ENCODE assay signal across 10 cellular contexts in the genomic region with DNA sequence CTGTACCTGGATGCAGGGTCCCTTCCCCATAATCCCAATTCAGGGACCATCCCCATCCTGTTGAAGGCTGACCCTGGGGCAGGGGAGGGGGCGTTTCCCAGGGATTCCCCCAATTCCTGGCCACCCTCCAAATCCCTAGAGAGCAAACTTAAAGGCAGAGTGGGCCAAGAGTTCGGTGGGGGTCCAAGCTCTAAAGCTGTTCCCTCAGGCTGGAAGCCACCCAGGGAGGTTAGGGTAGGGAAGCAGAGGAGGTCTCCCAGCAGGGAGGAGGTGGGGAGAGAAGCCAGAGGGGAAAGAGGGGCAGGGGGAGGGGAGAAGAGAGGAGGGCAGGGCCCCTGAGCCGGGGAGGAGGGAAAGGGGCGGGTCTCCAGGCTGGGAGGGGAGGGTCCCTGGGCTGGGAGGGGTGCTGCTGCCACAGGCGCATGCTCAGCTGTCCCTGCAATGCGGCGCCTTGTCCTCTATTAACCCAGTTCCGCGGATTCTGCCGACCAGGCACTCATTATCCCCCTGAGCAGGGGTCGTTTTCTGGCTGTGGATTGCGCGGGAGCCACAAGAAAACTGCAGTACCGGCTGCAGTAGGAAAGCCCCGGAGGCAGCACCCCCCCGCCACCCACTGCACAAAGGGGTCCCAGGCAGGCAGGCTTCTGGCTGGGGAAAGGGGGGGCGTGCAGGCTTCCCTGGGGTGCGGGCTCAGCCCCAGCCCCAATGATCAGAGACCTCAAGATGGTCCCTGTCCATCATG. TPM values are rescaled to one million over a fixed set of nuclear protein-coding genes. Genes with fewer than 3 reads are reported as not detected.
DNase-seq lines count a peak whose midpoint lies in the region; ATAC-seq, FAIRE-seq and TF ChIP-seq lines count a peak whose summit lies in the region.
"Had no signal": no experiment of that assay in that cellular context is flagged by ENCODE, and none has a peak within 500 bp of the region (broad histone marks: within the 10 kb centered on the region; RNA-seq: fewer than 3 reads in every experiment).

No MANE protein-coding gene starts in this region.

- H3K27ac ChIP-seq in endothelial cell of umbilical vein (ENCODE audit: insufficient read depth, low read depth, low read length): no peak overlapping the region
- H3K27ac ChIP-seq in mesodermal cell (ENCODE audit: low read depth, low read length, severe bottlenecking): no peak overlapping the region

- WGBS in mesodermal cell (ENCODE audit: insufficient coverage in 2 of 2), 2 experiments: 15 to 19% methylated on average over 8 to 13 of the region's 18 CpGs

- H2AFZ ChIP-seq in endothelial cell of umbilical vein (ENCODE audit: low read depth, low read length): no peak overlapping the region

- H3K36me3 ChIP-seq in BE2C (no peaks in the 10 kb centered on the region), endothelial cell of umbilical vein (ENCODE audit: control insufficient read depth in 2 of 2, extremely low read depth in 1 of 2, insufficient read depth in 2 of 2, low read length in 2 of 2) (no peaks in the 10 kb centered on the region), mesodermal cell (ENCODE audit: control insufficient read depth, insufficient read depth, low read length) (no peaks in the 10 kb centered on the region)

- H3K79me2 ChIP-seq in endothelial cell of umbilical vein (ENCODE audit: control insufficient read depth, insufficient read depth, low read length): no peaks in the 10 kb centered on the region

- POLR2A ChIA-PET in endothelial cell of umbilical vein (lab: Charles Lee): interaction anchor here (0.7 kb wide), 1 partner anchor 16 kb away, joined by 3 read pairs; no protein-coding TSS in a partner anchor

- no peak overlapping the region for H3K4me2 ChIP-seq in endothelial cell of umbilical vein (ENCODE audit: insufficient read depth, low read length)

- H3K4me1 ChIP-seq in BE2C (peaks cover 9% of the 10 kb centered on the region), endothelial cell of umbilical vein (ENCODE audit: control insufficient read depth, extremely low read depth, insufficient read depth, low read length) (no peaks in the 10 kb centered on the region), mesodermal cell (ENCODE audit: control insufficient read depth, insufficient read depth, low read length, poor library complexity, severe bottlenecking) (peaks cover 9% of the 10 kb centered on the region)

- H3K27me3 ChIP-seq in BE2C (no peaks in the 10 kb centered on the region), endothelial cell of umbilical vein (ENCODE audit: control insufficient read depth in 2 of 2, insufficient read depth in 2 of 2, low read length in 2 of 2) (no peaks in the 10 kb centered on the region)

- no peak for FAIRE-seq in endothelial cell of umbilical vein (lab: Jason Lieb, UNC)
- FAIRE-seq in RCC 7860 (lab: Jason Lieb, UNC): no peak

- no peaks in the 10 kb centered on the region for H4K20me1 ChIP-seq in endothelial cell of umbilical vein (replicated peaks; ENCODE audit: control insufficient read depth, extremely low read depth, insufficient read depth, low read length)

- peak overlapping the region; percentile 44 for H3K4me3 ChIP-seq in BE2C (ENCODE audit: low read depth, low read length)
- H3K4me3 ChIP-seq in endothelial cell of umbilical vein (replicated peaks in 1 of 3; ENCODE audit: insufficient read depth in 1 of 3, low read depth in 1 of 3, low read length in 3 of 3): no peak overlapping the region
- H3K4me3 ChIP-seq in mesodermal cell (ENCODE audit: extremely low read depth, insufficient read depth, low read length, poor library complexity, severe bottlenecking): peak overlapping the region; percentile 28

- H3K9me3 ChIP-seq in BE2C (no peaks in the 10 kb centered on the region), endothelial cell of umbilical vein (replicated peaks; ENCODE audit: control insufficient read depth, insufficient read depth, low read length) (no peaks in the 10 kb centered on the region), mesodermal cell (ENCODE audit: control insufficient read depth, low read length) (no peaks in the 10 kb centered on the region)

- ATAC-seq in HG02588 (IDR thresholded peaks at IDR 0.05; ENCODE audit: unreplicated experiment): no peak
- no peak for ATAC-seq in HG02571 (IDR thresholded peaks at IDR 0.05; ENCODE audit: unreplicated experiment)

- CTCF ChIA-PET in endothelial cell of umbilical vein (lab: Charles Lee): no interaction called here

- intact Hi-C loops in endothelial cell of umbilical vein (cut with micrococcal nuclease): no loop called here

- DNase-seq in BE2C (peak; percentile 85), NCI-H2171 treated with DMSO at 0.1 percent for 48 hours (lab: John Stamatoyannopoulos, UW) (peak; percentile 12), endothelial cell of umbilical vein (ENCODE audit: low read depth, low spot score) (peak; percentile 13), RCC 7860 (ENCODE audit: low spot score) (no peak)
- DNase-seq in stimulated activated CD4-positive, alpha-beta T cell treated with anti-CD3 and anti-CD28 coated beads, Interleukin-15, amount 100 ng/mL, for 24 hours: no peak
- DNase-seq: central memory CD4-positive, alpha-beta T cell; RPMI8226 had no signal

- dilution Hi-C loops in endothelial cell of umbilical vein (cut with MboI; ENCODE audit: extremely low pct_ligation_motif_present, low sequenced_read_pairs): no loop called here

- TF ChIP-seq POLR2A in endothelial cell of umbilical vein (IDR thresholded peaks at IDR 0.05; ENCODE audit: low read depth, low read length): no peak

- BruUV-seq in endothelial cell of umbilical vein (replicated peaks; lab: Mats Ljungman, UMichigan): no TSS peak

- no peaks in the 10 kb centered on the region for H3K9me1 ChIP-seq in endothelial cell of umbilical vein (replicated peaks; ENCODE audit: control insufficient read depth, extremely low read depth, insufficient read depth, low read length)

- TF ChIP-seq CTCF in BE2C (IDR thresholded peaks at IDR 0.05; ENCODE audit: low read depth, low read length) (no peak), endothelial cell of umbilical vein (IDR thresholded peaks at IDR 0.05; ENCODE audit: extremely low read depth in 1 of 2, insufficient read depth in 1 of 2, low read depth in 1 of 2, low read length in 2 of 2) (no peak)

- no peak overlapping the region for H3K9ac ChIP-seq in endothelial cell of umbilical vein (replicated peaks; ENCODE audit: extremely low read depth, insufficient read depth, low read length)

TF ChIP-seq in endothelial cell of umbilical vein, 7 proteins besides CTCF, POLR2A, EP300 and RAD21:
- no peak for TF ChIP-seq POLR2AphosphoS5 (IDR thresholded peaks at IDR 0.05; ENCODE audit: insufficient read depth, low read depth, low read length)
- TF ChIP-seq GATA2 (IDR thresholded peaks at IDR 0.05; ENCODE audit: insufficient read depth, insufficient read length, low read depth, low read length): no peak
- TF ChIP-seq JUN (IDR thresholded peaks at IDR 0.05; ENCODE audit: borderline replicate concordance, insufficient read depth, insufficient read length, low read depth): no peak
- TF ChIP-seq, protein P1, sequence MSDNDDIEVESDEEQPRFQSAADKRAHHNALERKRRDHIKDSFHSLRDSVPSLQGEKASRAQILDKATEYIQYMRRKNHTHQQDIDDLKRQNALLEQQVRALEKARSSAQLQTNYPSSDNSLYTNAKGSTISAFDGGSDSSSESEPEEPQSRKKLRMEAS (IDR thresholded peaks at IDR 0.05; ENCODE audit: insufficient read depth, insufficient read length): no peak
- no peak for TF ChIP-seq MYC (IDR thresholded peaks at IDR 0.05; ENCODE audit: low read depth, low read length)
- no peak for TF ChIP-seq EZH2 (IDR thresholded peaks at IDR 0.05; ENCODE audit: borderline replicate concordance, low read depth, low read length, severe bottlenecking)
- no peak for TF ChIP-seq FOS (IDR thresholded peaks at IDR 0.05; ENCODE audit: borderline replicate concordance, insufficient read depth, low read length)

RNA-seq across cellular contexts. Expression of a gene that starts 49.4 kb away (rescaled TPM):
- 0.71 TPM for polyA plus RNA-seq in BE2C (2012; ENCODE audit: insufficient read depth, insufficient read length, low read depth)
- total RNA-seq in endothelial cell of umbilical vein: 1.4 and 1.6 TPM in 2 replicates
- 0.57 and 0.72 TPM in 2 replicates for polyA plus RNA-seq in endothelial cell of umbilical vein
- 0.36 and 0.47 TPM in 2 replicates for polyA plus RNA-seq in endothelial cell of umbilical vein (2011; cell fraction: cytosol; rRNA removed)
- 1.1 and 2.9 TPM in 2 replicates for polyA plus RNA-seq in endothelial cell of umbilical vein (2011; cell fraction: nucleus; rRNA removed)
- polyA plus RNA-seq in endothelial cell of umbilical vein (2012): 0.43 and 0.52 TPM in 2 replicates
- 0.68 and 0.76 TPM in 2 replicates for polyA minus RNA-seq in endothelial cell of umbilical vein
- not detected for polyA minus RNA-seq in endothelial cell of umbilical vein (2011; cell fraction: cytosol; rRNA and poly(A)+ RNA removed)
- polyA minus RNA-seq in endothelial cell of umbilical vein (2011; cell fraction: nucleus; rRNA and poly(A)+ RNA removed): 1.1 and 2.7 TPM in 2 replicates
- polyA plus RNA-seq in mesodermal cell (2013, experiment 1 of 2): 0.48 TPM
- 0.20 TPM for polyA plus RNA-seq in mesodermal cell (2013, experiment 2 of 2)

Comparison
In these comparisons a context has a peak if more than half of its experiments do, and no peak if none do; other contexts are left out.
1. DNase-seq: peak in BE2C (single experiment), NCI-H2171 treated with DMSO at 0.1 percent for 48 hours (single experiment) and endothelial cell of umbilical vein (single experiment); none in RCC 7860 (single experiment) and stimulated activated CD4-positive, alpha-beta T cell treated with anti-CD3 and anti-CD28 coated beads, Interleukin-15, amount 100 ng/mL, for 24 hours (single experiment).
2. H3K4me3 ChIP-seq: peak in BE2C (single experiment) and mesodermal cell (single experiment); none in endothelial cell of umbilical vein (0 of 3).